ENCODE assay signal across 8 cellular contexts in the genomic region with DNA sequence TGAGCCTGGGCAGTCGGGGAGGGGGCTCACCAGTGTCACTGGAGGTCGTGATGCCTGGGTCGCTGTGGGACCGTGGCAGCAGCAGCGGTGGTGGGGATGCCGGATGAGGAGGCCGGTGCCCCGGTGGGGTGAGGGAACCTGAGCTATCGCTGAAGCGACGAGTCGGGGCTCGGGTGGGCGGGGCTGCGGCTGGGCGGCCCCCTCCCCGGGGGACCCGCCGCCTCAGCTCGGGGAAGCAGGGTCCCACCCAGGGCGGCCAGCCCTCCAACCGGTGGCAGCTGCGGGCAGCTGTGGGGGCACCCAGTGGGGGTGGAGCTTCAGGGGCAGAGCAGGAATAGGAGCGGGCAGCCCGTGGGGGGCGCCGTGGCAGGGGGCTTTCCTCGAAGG. TPM values are rescaled to one million over a fixed set of nuclear protein-coding genes. Genes with fewer than 3 reads are reported as not detected.
DNase-seq lines count a peak whose midpoint lies in the region; ATAC-seq lines count a peak whose summit lies in the region.

No MANE protein-coding gene starts in this region.

- H3K9ac ChIP-seq in subcutaneous abdominal adipose tissue (ENCODE audit: low read length in 5 of 5): peak overlapping the region in 4 of 5 donors; percentile 1 to 69 (median 68)

- H3K27me3 Mint-ChIP-seq in activated CD4-positive, alpha-beta T cell treated with anti-CD3 and anti-CD28 coated beads, Interleukin-2, amount 10 ng/mL, durations not matched to agents 24 days and 14 days: no peaks in the 10 kb centered on the region

- H3K36me3 Mint-ChIP-seq in activated CD4-positive, alpha-beta T cell treated with anti-CD3 and anti-CD28 coated beads, Interleukin-2, amount 10 ng/mL, durations not matched to agents 24 days and 14 days (ENCODE audit: low read depth): peaks cover 18% of the 10 kb centered on the region

- H3K36me3 ChIP-seq in effector memory CD4-positive, alpha-beta T cell (ENCODE audit: control insufficient read depth, insufficient read depth, low read length): no peaks in the 10 kb centered on the region
- peaks cover 0 to 16% (median 7%) of the 10 kb centered on the region in 5 donors for H3K36me3 ChIP-seq in subcutaneous abdominal adipose tissue (ENCODE audit: control insufficient read depth in 5 of 5, insufficient read depth in 5 of 5, low read length in 5 of 5)

- no peak overlapping the region for H3K27ac ChIP-seq in effector memory CD4-positive, alpha-beta T cell (ENCODE audit: insufficient read depth, low read length, poor library complexity, severe bottlenecking)
- no peak overlapping the region for H3K27ac ChIP-seq in subcutaneous abdominal adipose tissue (ENCODE audit: low read depth, low read length)

- ATAC-seq in HG03457 (IDR thresholded peaks at IDR 0.05; ENCODE audit: unreplicated experiment): peak; percentile 12

- peak overlapping the region; percentile 22 for H3K27ac Mint-ChIP-seq in activated CD4-positive, alpha-beta T cell treated with anti-CD3 and anti-CD28 coated beads, Interleukin-2, amount 10 ng/mL, durations not matched to agents 24 days and 14 days

- H3K4me3 Mint-ChIP-seq in activated CD4-positive, alpha-beta T cell treated with anti-CD3 and anti-CD28 coated beads, Interleukin-2, amount 10 ng/mL, durations not matched to agents 24 days and 14 days: peak overlapping the region; percentile 77

- peaks cover 13% of the 10 kb centered on the region for H3K4me1 ChIP-seq in effector memory CD4-positive, alpha-beta T cell (ENCODE audit: control insufficient read depth, insufficient read depth, low read length, poor library complexity, severe bottlenecking)
- H3K4me1 ChIP-seq in subcutaneous abdominal adipose tissue (ENCODE audit: control insufficient read depth in 5 of 5, insufficient read depth in 5 of 5, low read length in 5 of 5): peaks cover 6 to 31% (median 25%) of the 10 kb centered on the region in 5 donors

- no peaks in the 10 kb centered on the region for H3K9me3 Mint-ChIP-seq in activated CD4-positive, alpha-beta T cell treated with anti-CD3 and anti-CD28 coated beads, Interleukin-2, amount 10 ng/mL, durations not matched to agents 24 days and 14 days

- no peak for DNase-seq in activated CD4-positive, alpha-beta T cell treated with anti-CD3 and anti-CD28 coated beads, Interleukin-2, amount 10 ng/mL, durations not matched to agents 24 days and 14 days
- DNase-seq in activated CD4-positive, alpha-beta T cell treated with anti-CD3 and anti-CD28 coated beads, Interleukin-2, amount 50 U/mL, for 1 hour: no peak
- peak in 1 of 3 donors; percentile 7 for DNase-seq in effector memory CD4-positive, alpha-beta T cell
- DNase-seq in NOMO-1 treated with DMSO at 0.1 percent for 48 hours (lab: John Stamatoyannopoulos, UW; ENCODE audit: unreplicated experiment): no peak
- DNase-seq in KG1 (lab: John Stamatoyannopoulos, UW): no peak
- DNase-seq in MV-4-11 (lab: John Stamatoyannopoulos, UW): no peak

- intact Hi-C loops in activated CD4-positive, alpha-beta T cell treated with anti-CD3 and anti-CD28 coated beads, Interleukin-2, amount 10 ng/mL, durations not matched to agents 24 days and 14 days (cut with micrococcal nuclease): loop anchor here (1.0 to 2.0 kb wide), 4 partner anchors 23 to 343 kb away; a partner anchor contains a TSS

- H3K9me3 ChIP-seq in effector memory CD4-positive, alpha-beta T cell (ENCODE audit: control insufficient read depth, low read length): no peaks in the 10 kb centered on the region
- H3K9me3 ChIP-seq in subcutaneous abdominal adipose tissue (ENCODE audit: control insufficient read depth in 5 of 5, low read length in 5 of 5): no peaks in the 10 kb centered on the region

- H3K4me3 ChIP-seq in effector memory CD4-positive, alpha-beta T cell (ENCODE audit: insufficient read depth, low read depth, low read length, poor library complexity, severe bottlenecking): peak overlapping the region; percentile 52
- peak overlapping the region in 4 of 5 donors; percentile 32 to 65 (median 48) for H3K4me3 ChIP-seq in subcutaneous abdominal adipose tissue (ENCODE audit: low read depth in 1 of 5, low read length in 5 of 5)

- H3K27me3 ChIP-seq in effector memory CD4-positive, alpha-beta T cell (replicated peaks; ENCODE audit: control insufficient read depth, insufficient read depth, low read length, poor library complexity, severe bottlenecking): no peaks in the 10 kb centered on the region
- H3K27me3 ChIP-seq in subcutaneous abdominal adipose tissue (ENCODE audit: control insufficient read depth in 5 of 5, insufficient read depth in 4 of 5, low read length in 5 of 5): no peaks in the 10 kb centered on the region

- H3K4me1 Mint-ChIP-seq in activated CD4-positive, alpha-beta T cell treated with anti-CD3 and anti-CD28 coated beads, Interleukin-2, amount 10 ng/mL, durations not matched to agents 24 days and 14 days: peaks cover 32% of the 10 kb centered on the region

RNA-seq across cellular contexts. Expression of a gene that starts 5.0 kb away (rescaled TPM):
- 45.1 and 46.2 TPM in 2 replicates for total RNA-seq in activated CD4-positive, alpha-beta T cell treated with anti-CD3 and anti-CD28 coated beads, Interleukin-2, amount 10 ng/mL, durations not matched to agents 24 days and 14 days

RNA-seq across cellular contexts. Expression of a gene that starts 11.9 kb away (rescaled TPM):
- total RNA-seq in activated CD4-positive, alpha-beta T cell treated with anti-CD3 and anti-CD28 coated beads, Interleukin-2, amount 10 ng/mL, durations not matched to agents 24 days and 14 days: 152 and 158 TPM in 2 replicates

RNA-seq across cellular contexts. Expression of a gene that starts 23.1 kb away (rescaled TPM):
- total RNA-seq in activated CD4-positive, alpha-beta T cell treated with anti-CD3 and anti-CD28 coated beads, Interleukin-2, amount 10 ng/mL, durations not matched to agents 24 days and 14 days: 86.2 and 90.6 TPM in 2 replicates

RNA-seq across cellular contexts. Expression of a gene that starts 27.0 kb away (rescaled TPM):
- 3.2 and 3.8 TPM in 2 replicates for total RNA-seq in activated CD4-positive, alpha-beta T cell treated with anti-CD3 and anti-CD28 coated beads, Interleukin-2, amount 10 ng/mL, durations not matched to agents 24 days and 14 days

RNA-seq across cellular contexts. Expression of a gene that starts 41.7 kb away (rescaled TPM):
- 62.4 and 64.7 TPM in 2 replicates for total RNA-seq in activated CD4-positive, alpha-beta T cell treated with anti-CD3 and anti-CD28 coated beads, Interleukin-2, amount 10 ng/mL, durations not matched to agents 24 days and 14 days
